26 cellular contexts compared by ENCODE assay signal in the genomic region with DNA sequence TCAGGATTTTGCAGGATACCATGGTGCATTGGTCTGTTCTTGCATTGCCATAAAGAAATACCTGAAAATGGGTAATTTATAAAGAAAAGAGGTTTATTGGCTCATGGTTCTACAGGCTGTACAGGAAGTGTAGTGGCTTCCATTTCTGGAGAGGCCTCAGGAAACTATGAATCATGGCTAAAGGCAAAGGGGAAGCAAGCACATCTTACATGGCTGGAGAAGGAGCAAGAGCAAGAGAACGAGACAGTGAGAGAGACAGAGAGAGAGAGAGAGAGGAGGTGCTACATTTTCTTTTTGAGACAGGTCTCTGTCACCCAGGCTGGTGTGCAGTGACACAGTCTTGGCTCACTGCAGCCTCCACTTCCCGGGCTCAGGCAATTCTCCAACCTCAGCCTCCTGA. TPM values are rescaled to one million over a fixed set of nuclear protein-coding genes. Genes with fewer than 3 reads are reported as not detected.
A peak's percentile ranks its signal among the peaks of the same experiment; 100 is the strongest.
DNase-seq lines count a peak whose midpoint lies in the region; ATAC-seq, FAIRE-seq and TF ChIP-seq lines count a peak whose summit lies in the region.
"Had no signal": no experiment of that assay in that cellular context is flagged by ENCODE, and none has a peak within 500 bp of the region (broad histone marks: within the 10 kb centered on the region; RNA-seq: fewer than 3 reads in every experiment).

No MANE protein-coding gene starts in this region.

- DNase-seq in NB4 (ENCODE audit: low read depth), result peak; percentile 41
- DNase-seq in bronchial epithelial cell (ENCODE audit: low read depth), result peak; percentile 21
- peak; percentile 43 for DNase-seq in kidney tubule cell (ENCODE audit: low spot score)
- no peak for DNase-seq in AG08395 (ENCODE audit: low spot score)
- no peak for DNase-seq in HEK293T (ENCODE audit: extremely low spot score)
- DNase-seq in GM23338 (ENCODE audit: low spot score), result no peak
- DNase-seq: activated CD4-positive, alpha-beta T cell treated with anti-CD3 and anti-CD28 coated beads, Interleukin-2, amount 50 U/mL, for 4 hours; activated naive CD4-positive, alpha-beta T cell; anterior cingulate cortex; DMS79 treated with DMSO at 0.1 percent for 48 hours; hippocampal formation; lower lobe of right lung; MM.1S; NCI-H187 treated with DMSO at 0.1 percent for 48 hours; NCI-H345; psoas muscle; SK-N-SH; transverse colon had no signal

- no peaks in the 10 kb centered on the region for H3K9me3 Mint-ChIP-seq in GM23338

- POLR2A ChIA-PET in HEK293 (lab: Yijun Ruan, JAX) (no interaction called here), HEK293T (lab: Yijun Ruan, JAX) (no interaction called here)

- no peak overlapping the region for H3K27ac ChIP-seq in HEK293 (ENCODE audit: extremely low read depth, low read depth, low read length)
- H3K27ac ChIP-seq in GM23338 (ENCODE audit: low read depth), result no peak overlapping the region
- H3K27ac ChIP-seq: foreskin keratinocyte, lower lobe of right lung, neutrophil, psoas muscle, skin epidermis, transverse colon had no signal

- FAIRE-seq in bronchial epithelial cell (lab: Jason Lieb, UNC), result no peak
- FAIRE-seq: colon, islet of Langerhans had no signal

- H2AFZ ChIP-seq in GM23338, result no peak overlapping the region

- no peak for ATAC-seq in GM23338
- ATAC-seq: foreskin keratinocyte, lower lobe of right lung, psoas muscle had no signal

- peaks cover 2% of the 10 kb centered on the region for H3K27me3 Mint-ChIP-seq in GM23338 (ENCODE audit: insufficient read depth, low read depth, poor library complexity)

- CTCF ChIA-PET in HEK293 (lab: Yijun Ruan, JAX), result no interaction called here
- CTCF ChIA-PET in HEK293T (lab: Yijun Ruan, JAX), result interaction anchor here (0.7 kb wide), 1 partner anchor 1528 kb away, joined by 3 read pairs; no protein-coding TSS in a partner anchor

- H3K4me1 ChIP-seq in HEK293 (ENCODE audit: control insufficient read depth, insufficient read depth, low read length), result no peaks in the 10 kb centered on the region
- peaks cover 3% of the 10 kb centered on the region; the same call in 1 of the 2 replicates for H3K4me1 ChIP-seq in GM23338 (ENCODE audit: insufficient read depth)
- H3K4me1 ChIP-seq: HAP-1, lower lobe of right lung, psoas muscle had no signal

- peaks cover 7% of the 10 kb centered on the region; the same call in 1 of the 2 replicates for H3K9me2 ChIP-seq in GM23338 (ENCODE audit: insufficient read depth)
- H3K9me2 ChIP-seq: SK-N-SH had no signal

- H3K36me3 ChIP-seq in HEK293 (ENCODE audit: control insufficient read depth in 2 of 2, insufficient read depth in 1 of 2, low read length in 2 of 2) (no peaks in the 10 kb centered on the region), bronchial epithelial cell (ENCODE audit: control insufficient read depth, insufficient read depth, low read length) (no peaks in the 10 kb centered on the region), GM23338 (ENCODE audit: insufficient read depth) (no peaks in the 10 kb centered on the region)
- H3K36me3 ChIP-seq: HAP-1, lower lobe of right lung, neutrophil, transverse colon had no signal

- H3K27ac Mint-ChIP-seq in GM23338, result no peak overlapping the region
- H3K27ac Mint-ChIP-seq: stimulated activated naive CD8-positive, alpha-beta T cell treated with anti-CD3 and anti-CD28 coated beads, Interleukin-15, Interleukin-2, amounts not matched to agents 100 ng/mL and 50 ng/mL, for 24 hours had no signal

- TF ChIP-seq POLR2A in NB4 (IDR thresholded peaks at IDR 0.05; ENCODE audit: extremely low read depth, insufficient read length), result no peak

- TF ChIP-seq CTCF in HEK293 (tag by site-specific recombination; IDR thresholded peaks at IDR 0.05) (no peak), NB4 (IDR thresholded peaks at IDR 0.05; ENCODE audit: low read depth, low read length) (no peak), bronchial epithelial cell (IDR thresholded peaks at IDR 0.05; ENCODE audit: insufficient read depth, low read length, severe bottlenecking) (no peak), GM23338 (conservative IDR thresholded peaks at IDR 0.05; ENCODE audit: low read depth in 2 of 2) (no peak)

- H3K4me3 Mint-ChIP-seq in GM23338, result no peak overlapping the region
- H3K4me3 Mint-ChIP-seq: stimulated activated naive CD8-positive, alpha-beta T cell treated with anti-CD3 and anti-CD28 coated beads, Interleukin-15, Interleukin-2, amounts not matched to agents 100 ng/mL and 50 ng/mL, for 24 hours had no signal

- H3K4me3 ChIP-seq in HEK293 (ENCODE audit: low read depth, low read length) (no peak overlapping the region), NB4 (ENCODE audit: low read depth, low read length) (no peak overlapping the region), bronchial epithelial cell (ENCODE audit: low read depth, low read length) (no peak overlapping the region), GM23338 (no peak overlapping the region)
- H3K4me3 ChIP-seq: HAP-1, lower lobe of right lung, psoas muscle, skin epidermis, transverse colon had no signal

- no peaks in the 10 kb centered on the region for H4K20me1 ChIP-seq in GM23338 (replicated peaks; ENCODE audit: insufficient read depth)

- no peaks in the 10 kb centered on the region for H3K79me2 ChIP-seq in GM23338 (replicated peaks; ENCODE audit: insufficient read depth)

- no peaks in the 10 kb centered on the region for H3K36me3 Mint-ChIP-seq in GM23338 (ENCODE audit: low read depth)

- H3K4me1 Mint-ChIP-seq in GM23338, result peaks cover 15% of the 10 kb centered on the region; the same call in 2 of the 3 replicates

- no peaks in the 10 kb centered on the region for H3F3A ChIP-seq in GM23338 (replicated peaks; ENCODE audit: low read depth)

- no peak overlapping the region for H3K4me2 ChIP-seq in GM23338
- H3K4me2 ChIP-seq: SK-N-SH had no signal

- H3K9me3 ChIP-seq in HEK293 (ENCODE audit: control insufficient read depth, insufficient read depth, low read depth, low read length), result no peaks in the 10 kb centered on the region
- H3K9me3 ChIP-seq: HAP-1, lower lobe of right lung, neutrophil, psoas muscle, SK-N-SH, transverse colon had no signal

- H3K27me3 ChIP-seq in bronchial epithelial cell (ENCODE audit: control insufficient read depth, insufficient read depth, low read length) (no peaks in the 10 kb centered on the region), GM23338 (ENCODE audit: insufficient read depth) (no peaks in the 10 kb centered on the region)
- H3K27me3 ChIP-seq: foreskin keratinocyte, neutrophil, transverse colon had no signal

TF ChIP-seq in HEK293, 187 proteins besides CTCF, POLR2A, EP300 and RAD21:
- no peak for TF ChIP-seq ZNF174 (tag by site-specific recombination; IDR thresholded peaks at IDR 0.05)
- TF ChIP-seq ZNF596 (tag by site-specific recombination; IDR thresholded peaks at IDR 0.05), result peak; percentile 62; the same call in 1 of the 2 replicates
- TF ChIP-seq, protein P1, sequence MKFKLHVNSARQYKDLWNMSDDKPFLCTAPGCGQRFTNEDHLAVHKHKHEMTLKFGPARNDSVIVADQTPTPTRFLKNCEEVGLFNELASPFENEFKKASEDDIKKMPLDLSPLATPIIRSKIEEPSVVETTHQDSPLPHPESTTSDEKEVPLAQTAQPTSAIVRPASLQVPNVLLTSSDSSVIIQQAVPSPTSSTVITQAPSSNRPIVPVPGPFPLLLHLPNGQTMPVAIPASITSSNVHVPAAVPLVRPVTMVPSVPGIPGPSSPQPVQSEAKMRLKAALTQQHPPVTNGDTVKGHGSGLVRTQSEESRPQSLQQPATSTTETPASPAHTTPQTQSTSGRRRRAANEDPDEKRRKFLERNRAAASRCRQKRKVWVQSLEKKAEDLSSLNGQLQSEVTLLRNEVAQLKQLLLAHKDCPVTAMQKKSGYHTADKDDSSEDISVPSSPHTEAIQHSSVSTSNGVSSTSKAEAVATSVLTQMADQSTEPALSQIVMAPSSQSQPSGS (tag by site-specific recombination; IDR thresholded peaks at IDR 0.05; ENCODE audit: low read depth), result no peak
- no peak for TF ChIP-seq PRDM1 (tag by site-specific recombination; IDR thresholded peaks at IDR 0.05)
- TF ChIP-seq ZNF169 (tag by site-specific recombination; IDR thresholded peaks at IDR 0.05), result no peak

TF ChIP-seq in HEK293T, 16 proteins besides CTCF, POLR2A, EP300 and RAD21:
- TF ChIP-seq SUZ12 (IDR thresholded peaks at IDR 0.05) (no peak), SP1 (IDR thresholded peaks at IDR 0.05) (no peak), FOXK2 (IDR thresholded peaks at IDR 0.05) (no peak)
TF ChIP-seq in HEK293T: peak in this region for 0.

TF ChIP-seq in GM23338, 12 proteins besides CTCF, POLR2A, EP300 and RAD21 (continues in another document):
- TF ChIP-seq EZH2phosphoT487 (IDR thresholded peaks at IDR 0.05; ENCODE audit: unreplicated experiment) (no peak), ZNF114 (CRISPR knock-in tag; IDR thresholded peaks at IDR 0.05) (no peak), STAT1 (IDR thresholded peaks at IDR 0.05; ENCODE audit: unreplicated experiment) (no peak), JUNB (IDR thresholded peaks at IDR 0.05; ENCODE audit: unreplicated experiment) (no peak), ZNF331 (CRISPR knock-in tag; IDR thresholded peaks at IDR 0.05; ENCODE audit: low read depth) (no peak)
- TF ChIP-seq, protein P2, sequence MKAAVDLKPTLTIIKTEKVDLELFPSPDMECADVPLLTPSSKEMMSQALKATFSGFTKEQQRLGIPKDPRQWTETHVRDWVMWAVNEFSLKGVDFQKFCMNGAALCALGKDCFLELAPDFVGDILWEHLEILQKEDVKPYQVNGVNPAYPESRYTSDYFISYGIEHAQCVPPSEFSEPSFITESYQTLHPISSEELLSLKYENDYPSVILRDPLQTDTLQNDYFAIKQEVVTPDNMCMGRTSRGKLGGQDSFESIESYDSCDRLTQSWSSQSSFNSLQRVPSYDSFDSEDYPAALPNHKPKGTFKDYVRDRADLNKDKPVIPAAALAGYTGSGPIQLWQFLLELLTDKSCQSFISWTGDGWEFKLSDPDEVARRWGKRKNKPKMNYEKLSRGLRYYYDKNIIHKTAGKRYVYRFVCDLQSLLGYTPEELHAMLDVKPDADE (IDR thresholded peaks at IDR 0.05), result no peak

RNA-seq across cellular contexts. Expression of a gene that starts 43.9 kb away (rescaled TPM):
- total RNA-seq in bronchial epithelial cell, result 174 and 190 TPM in 2 replicates
- total RNA-seq in GM23338 (2014; rRNA removed; shearing (Covaris generic)), result 8.0 and 10.3 TPM in 2 replicates
- polyA plus RNA-seq in GM23338 (2016; fragmentation: Nextera tagmentation; extraction: Ambion mirVana), result 5.9 and 8.1 TPM in 2 replicates

Comparison
In these comparisons a context has a peak if more than half of its experiments do, and no peak if none do; other contexts are left out.
1. DNase-seq: peak in NB4 (single experiment), bronchial epithelial cell (single experiment) and kidney tubule cell (single experiment); none in AG08395 (single experiment), HEK293T (single experiment) and GM23338 (single experiment).
2. RNA of a gene that starts 43.9 kb away (total RNA-seq): 174 to 190 TPM in bronchial epithelial cell; 8.0 to 10.3 TPM in GM23338; every median in the first group is over 10 times any median in the second.